In the genomic region with DNA sequence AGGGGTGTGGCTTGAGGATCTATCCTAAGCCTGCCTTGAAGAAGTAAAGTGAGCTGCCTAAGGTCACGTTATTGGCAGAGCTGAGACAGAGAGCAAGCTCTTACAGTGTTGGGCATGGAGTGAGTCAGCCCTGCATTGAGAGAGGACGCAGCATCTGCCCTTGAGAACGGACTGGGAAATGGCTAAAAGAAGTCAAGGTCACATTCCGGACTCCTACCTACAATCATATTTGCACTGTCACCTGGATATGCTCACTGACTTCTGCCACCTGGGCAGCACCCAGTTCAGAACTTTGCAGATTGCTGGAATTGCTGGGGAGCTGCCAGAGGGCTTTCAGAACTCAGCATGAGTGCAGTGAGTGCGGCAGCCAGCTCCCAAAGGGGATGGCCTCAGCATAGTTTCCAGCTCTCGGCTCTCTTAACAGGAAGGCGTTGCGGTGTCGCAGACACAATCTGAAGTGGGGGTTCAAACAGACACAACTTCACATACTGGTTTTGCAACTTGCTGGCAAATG, we compare ENCODE assay signal across 8 cellular contexts.
DNase-seq lines count a peak whose midpoint lies in the region; ATAC-seq lines count a peak whose summit lies in the region.

No MANE protein-coding gene starts in this region.

- no peaks in the 10 kb centered on the region for H3K9me3 ChIP-seq in muscle layer of duodenum (ENCODE audit: control insufficient read depth in 1 of 2, low read length in 2 of 2)

- no peaks in the 10 kb centered on the region for H3K36me3 ChIP-seq in muscle layer of duodenum (ENCODE audit: control insufficient read depth in 1 of 2, insufficient read depth in 2 of 2, low read length in 2 of 2)

- DNase-seq in EL (peak; percentile 84), NOMO-1 treated with dmso at 0.1 percent for 144 hours (lab: John Stamatoyannopoulos, UW; ENCODE audit: unreplicated experiment) (peak; percentile 15), epithelial cell of prostate (ENCODE audit: low read depth, low spot score) (no peak), NCI-H1417 treated with DMSO at 0.1 percent for 48 hours (lab: John Stamatoyannopoulos, UW) (no peak), OCI-M2 (lab: John Stamatoyannopoulos, UW; ENCODE audit: unreplicated experiment) (no peak)

- no peaks in the 10 kb centered on the region for H3K27me3 ChIP-seq in muscle layer of duodenum (ENCODE audit: low read depth, low read length)

- peak overlapping the region; percentile 21 for H3K27ac ChIP-seq in epithelial cell of prostate
- H3K27ac ChIP-seq in muscle layer of duodenum (ENCODE audit: low read length), result peak overlapping the region; percentile 6

- H3K4me3 ChIP-seq in muscle layer of duodenum (ENCODE audit: low read depth in 1 of 2, low read length in 2 of 2), result peak overlapping the region; percentile 3 to 36

- no peaks in the 10 kb centered on the region for H3K4me1 ChIP-seq in muscle layer of duodenum (ENCODE audit: control insufficient read depth in 1 of 2, insufficient read depth in 2 of 2, low read length in 2 of 2)

- ATAC-seq in GM21515 (IDR thresholded peaks at IDR 0.05; ENCODE audit: unreplicated experiment) (no peak), GM18861 (IDR thresholded peaks at IDR 0.05; ENCODE audit: unreplicated experiment) (no peak)

Comparison
In these comparisons a context has a peak if more than half of its experiments do, and no peak if none do; other contexts are left out.
1. DNase-seq: peak in EL (single experiment) and NOMO-1 treated with dmso at 0.1 percent for 144 hours (single experiment); none in epithelial cell of prostate (single experiment), NCI-H1417 treated with DMSO at 0.1 percent for 48 hours (single experiment) and OCI-M2 (single experiment).